ENCODE assay signal across 8 cellular contexts in genomic region chr19:29665826-29666633, GRCh38. TPM values are rescaled to one million over a fixed set of nuclear protein-coding genes. Genes with fewer than 3 reads are reported as not detected.
DNase-seq lines count a peak whose midpoint lies in the region; ATAC-seq and TF ChIP-seq lines count a peak whose summit lies in the region.

No MANE protein-coding gene starts in this region.

- CTCF ChIA-PET in GM10248 (lab: Yijun Ruan, JAX) = interaction anchor here (0.6 to 8.7 kb wide), 22 partner anchors 12 to 120 kb away, joined by 3 to 58 read pairs (median 4); partner anchors contain the start of genes C19orf12 and POP4

- peak overlapping the region; percentile 82 for H3K27ac Mint-ChIP-seq in activated T-helper 2 cell treated with anti-CD3 and anti-CD28 coated beads, Interferon-gamma antibody, Interleukin-2, Interleukin-4, amounts not matched to agents 10 μg/mL and 5 μg/mL and 100 μg/mL, durations not matched to agents 14 hours and 24 hours and 36 hours

- peaks cover 0 to 9% (median 0%) of the 10 kb centered on the region in 9 donors for H3K36me3 ChIP-seq in heart right ventricle

- POLR2A ChIA-PET in GM10248 (lab: Yijun Ruan, JAX) = interaction anchor here (0.5 to 1.1 kb wide), 2 partner anchors 24 to 59 kb away, joined by 3 to 5 read pairs; no protein-coding TSS in a partner anchor

- H3K36me3 Mint-ChIP-seq in activated T-helper 2 cell treated with anti-CD3 and anti-CD28 coated beads, Interferon-gamma antibody, Interleukin-2, Interleukin-4, amounts not matched to agents 10 μg/mL and 5 μg/mL and 100 μg/mL, durations not matched to agents 14 hours and 24 hours and 36 hours (ENCODE audit: low read depth) = peaks cover 40% of the 10 kb centered on the region

- H3K9me3 Mint-ChIP-seq in activated T-helper 2 cell treated with anti-CD3 and anti-CD28 coated beads, Interferon-gamma antibody, Interleukin-2, Interleukin-4, amounts not matched to agents 10 μg/mL and 5 μg/mL and 100 μg/mL, durations not matched to agents 14 hours and 24 hours and 36 hours = no peaks in the 10 kb centered on the region

- peak overlapping the region; percentile 85 to 97 (median 91) for H3K27ac ChIP-seq in heart right ventricle

- 1 to 4% methylated on average over 30 to 32 of the region's 32 CpGs for WGBS in heart right ventricle, 2 donors

- DNase-seq in GM10248 (ENCODE audit: extremely low spot score) = peak; percentile 39
- DNase-seq in activated T-helper 2 cell treated with anti-CD3 and anti-CD28 coated beads, Interferon-gamma antibody, Interleukin-2, Interleukin-4, amounts not matched to agents 10 μg/mL and 5 μg/mL and 100 μg/mL, durations not matched to agents 14 hours and 24 hours and 36 hours (ENCODE audit: low spot score) = no peak
- peak; percentile 58 to 76 for DNase-seq in heart right ventricle
- peak; percentile 90 for DNase-seq in posterior vena cava (ENCODE audit: low spot score)
- DNase-seq in NCI-H2029 (lab: John Stamatoyannopoulos, UW) = no peak
- DNase-seq in KG1 (lab: John Stamatoyannopoulos, UW) = no peak

- H3K4me3 ChIP-seq in heart right ventricle = peak overlapping the region; percentile 62 to 98 (median 92)

- TF ChIP-seq CTCF in GM10248 (IDR thresholded peaks at IDR 0.05; ENCODE audit: control extremely low read depth, extremely low read depth, low read depth, missing control alignments) (no peak), heart right ventricle (IDR thresholded peaks at IDR 0.05) (no peak)

- H3K4me1 ChIP-seq in heart right ventricle = peaks cover 29 to 89% (median 62%) of the 10 kb centered on the region in 9 donors

- no peaks in the 10 kb centered on the region for H3K27me3 Mint-ChIP-seq in activated T-helper 2 cell treated with anti-CD3 and anti-CD28 coated beads, Interferon-gamma antibody, Interleukin-2, Interleukin-4, amounts not matched to agents 10 μg/mL and 5 μg/mL and 100 μg/mL, durations not matched to agents 14 hours and 24 hours and 36 hours (ENCODE audit: low read depth)

- H3K4me1 Mint-ChIP-seq in activated T-helper 2 cell treated with anti-CD3 and anti-CD28 coated beads, Interferon-gamma antibody, Interleukin-2, Interleukin-4, amounts not matched to agents 10 μg/mL and 5 μg/mL and 100 μg/mL, durations not matched to agents 14 hours and 24 hours and 36 hours (ENCODE audit: low read depth) = peaks cover 62% of the 10 kb centered on the region

- peak overlapping the region; percentile 85 for H3K4me3 Mint-ChIP-seq in activated T-helper 2 cell treated with anti-CD3 and anti-CD28 coated beads, Interferon-gamma antibody, Interleukin-2, Interleukin-4, amounts not matched to agents 10 μg/mL and 5 μg/mL and 100 μg/mL, durations not matched to agents 14 hours and 24 hours and 36 hours (ENCODE audit: low read depth)

- no peaks in the 10 kb centered on the region for H3K27me3 ChIP-seq in heart right ventricle

- no peaks in the 10 kb centered on the region for H3K9me3 ChIP-seq in heart right ventricle

- ATAC-seq in HG03439 (IDR thresholded peaks at IDR 0.05; ENCODE audit: unreplicated experiment) = peak; percentile 23
- peak; percentile 51 to 79 (median 66) for ATAC-seq in heart right ventricle
- no peak for ATAC-seq in HG02642 (IDR thresholded peaks at IDR 0.05; ENCODE audit: poor library complexity, unreplicated experiment)

- intact Hi-C loops in activated T-helper 2 cell treated with anti-CD3 and anti-CD28 coated beads, Interferon-gamma antibody, Interleukin-2, Interleukin-4, amounts not matched to agents 10 μg/mL and 5 μg/mL and 100 μg/mL, durations not matched to agents 14 hours and 24 hours and 36 hours (cut with micrococcal nuclease) = loop anchor here (1.0 to 10.0 kb wide), 2 partner anchors 50 to 279 kb away; partner anchors contain the start of gene URI1
- intact Hi-C loops in heart right ventricle (cut with DNase I) (loop anchor here in 6 of 10 donors (1.0 to 10.0 kb wide), 8 partner anchors 19 to 60 kb away; partner anchors contain the start of genes C19orf12 (in 4 of the 6) and POP4 (in 2 of the 6)), posterior vena cava (cut with DNase I) (loop anchor here in 1 of 2 donors (5.0 kb wide), 1 partner anchor 46 kb away; no protein-coding TSS in a partner anchor)

RNA-seq across cellular contexts. Expression of gene PLEKHF1, which starts 0.8 kb away (rescaled TPM):
- total RNA-seq in activated T-helper 2 cell treated with anti-CD3 and anti-CD28 coated beads, Interferon-gamma antibody, Interleukin-2, Interleukin-4, amounts not matched to agents 10 μg/mL and 5 μg/mL and 100 μg/mL, durations not matched to agents 14 hours and 24 hours and 36 hours = 28.0 and 30.3 TPM in 2 replicates
- total RNA-seq in heart right ventricle (10 to 100 TPM in 9 of 10 donors, 1 to 10 TPM in 1; 7.0 to 38.8 (median 16.5) TPM), posterior vena cava (10 to 100 TPM; 20.7 to 21.0 TPM)
- polyA plus RNA-seq in heart right ventricle = 10 to 100 TPM; 38.8 to 47.9 TPM

RNA-seq across cellular contexts. Expression of gene C19orf12, which starts 49.0 kb away (rescaled TPM):
- 41.9 and 42.2 TPM in 2 replicates for total RNA-seq in activated T-helper 2 cell treated with anti-CD3 and anti-CD28 coated beads, Interferon-gamma antibody, Interleukin-2, Interleukin-4, amounts not matched to agents 10 μg/mL and 5 μg/mL and 100 μg/mL, durations not matched to agents 14 hours and 24 hours and 36 hours
- 10 to 100 TPM; 30.3 to 83.3 (median 40.0) TPM for total RNA-seq in heart right ventricle
- polyA plus RNA-seq in heart right ventricle = 10 to 100 TPM; 26.7 to 34.8 TPM
- 10 to 100 TPM; 26.7 to 29.8 TPM for total RNA-seq in posterior vena cava

RNA-seq across cellular contexts. Expression of gene POP4, which starts 59.9 kb away (rescaled TPM):
- total RNA-seq in activated T-helper 2 cell treated with anti-CD3 and anti-CD28 coated beads, Interferon-gamma antibody, Interleukin-2, Interleukin-4, amounts not matched to agents 10 μg/mL and 5 μg/mL and 100 μg/mL, durations not matched to agents 14 hours and 24 hours and 36 hours = 104 and 105 TPM in 2 replicates
- total RNA-seq in heart right ventricle (10 to 100 TPM; 46.6 to 61.2 (median 51.7) TPM), posterior vena cava (10 to 100 TPM; 41.4 to 49.1 TPM)
- 100 to 1,000 TPM in 1 of 2 donors, 10 to 100 TPM in 1; 49.4 to 108 TPM for polyA plus RNA-seq in heart right ventricle

Comparison
In these comparisons a context has a peak if more than half of its experiments do, and no peak if none do; other contexts are left out.
1. DNase-seq: peak in GM10248 (single experiment), heart right ventricle (2 of 2) and posterior vena cava (single experiment); none in activated T-helper 2 cell treated with anti-CD3 and anti-CD28 coated beads, Interferon-gamma antibody, Interleukin-2, Interleukin-4, amounts not matched to agents 10 μg/mL and 5 μg/mL and 100 μg/mL, durations not matched to agents 14 hours and 24 hours and 36 hours (single experiment), NCI-H2029 (single experiment) and KG1 (single experiment).